In genomic region chr4:90127223-90127705, GRCh38 we compare ENCODE assay signal across 8 cellular contexts. TPM values are rescaled to one million over a fixed set of nuclear protein-coding genes. Genes with fewer than 3 reads are reported as not detected.
A peak's percentile ranks its signal among the peaks of the same experiment; 100 is the strongest.
DNase-seq lines count a peak whose midpoint lies in the region; ATAC-seq and TF ChIP-seq lines count a peak whose summit lies in the region.

TSS of gene CCSER1 (plus strand) at chr4:90127394.

- in situ Hi-C loops in KBM-7 (cut with MboI; ENCODE audit: low pct_unique_long_range_greater_than_20kb, low sequenced_read_pairs) = no loop called here

- peak within 1 kb of the TSS; percentile 73 for H3K4me3 Mint-ChIP-seq in T-helper 1 cell treated with Interleukin-12 subunit alpha and Interleukin-12 subunit beta and Interleukin-4 antibody, amounts not matched to agents 30 μg/mL and 1 μg/mL, for 36 hours

- intact Hi-C loops in breast epithelium (cut with DNase I; ENCODE audit: low total_unique reads) = no loop called here
- intact Hi-C loops in sigmoid colon (cut with DNase I) = no loop called here

- H3K4me3 ChIP-seq in breast epithelium (peak within 1 kb of the TSS; percentile 58 to 89 (median 67)), sigmoid colon (peak within 1 kb of the TSS; percentile 40 to 70 (median 64))

- no peak within 1 kb of the TSS for H3K27ac Mint-ChIP-seq in T-helper 1 cell treated with Interleukin-12 subunit alpha and Interleukin-12 subunit beta and Interleukin-4 antibody, amounts not matched to agents 30 μg/mL and 1 μg/mL, for 36 hours

- H3K9me3 ChIP-seq in ES-I3 (ENCODE audit: control insufficient read depth, insufficient read depth, low read length) = no peaks in the 10 kb centered on the region
- H3K9me3 ChIP-seq in breast epithelium = no peaks in the 10 kb centered on the region
- H3K9me3 ChIP-seq in sigmoid colon = no peaks in the 10 kb centered on the region

- no peaks in the 10 kb centered on the region for H3K27me3 ChIP-seq in breast epithelium
- H3K27me3 ChIP-seq in sigmoid colon = no peaks in the 10 kb centered on the region

- H3K27ac ChIP-seq in breast epithelium (peak within 1 kb of the TSS; percentile 95), sigmoid colon (peak within 1 kb of the TSS; percentile 58 to 78 (median 66))

- TF ChIP-seq EP300 in sigmoid colon (IDR thresholded peaks at IDR 0.05) = no peak

- TF ChIP-seq CTCF in breast epithelium (IDR thresholded peaks at IDR 0.05) = peak in 1 of 3 donors; percentile 15
- TF ChIP-seq CTCF in sigmoid colon (IDR thresholded peaks at IDR 0.05) = no peak

- TF ChIP-seq POLR2A in breast epithelium (IDR thresholded peaks at IDR 0.05) (peak; percentile 95), sigmoid colon (IDR thresholded peaks at IDR 0.05) (peak; percentile 63 to 82)

- peak within 1 kb of the TSS; percentile 80; the same call in 1 of the 2 replicates for H3K9ac ChIP-seq in ES-I3 (ENCODE audit: low read depth, low read length)

- H3K4me1 ChIP-seq in ES-I3 (ENCODE audit: insufficient read depth, low read length) (peaks cover 5% of the 10 kb centered on the region; the same call in 1 of the 2 replicates), breast epithelium (peaks cover 0 to 5% of the 10 kb centered on the region in 2 donors), sigmoid colon (peaks cover 0 to 24% (median 9%) of the 10 kb centered on the region in 4 donors)

- 0 to 1% methylated on average over 35 of the region's 35 CpGs for whole genome bisulfite sequencing in sigmoid colon, 2 donors

- peak; percentile 71 for ATAC-seq in GM21723 (IDR thresholded peaks at IDR 0.05; ENCODE audit: unreplicated experiment)

- no peaks in the 10 kb centered on the region for H3K36me3 ChIP-seq in ES-I3 (ENCODE audit: insufficient read depth, low read length)
- H3K36me3 ChIP-seq in breast epithelium = no peaks in the 10 kb centered on the region
- no peaks in the 10 kb centered on the region for H3K36me3 ChIP-seq in sigmoid colon

- H3K27me3 Mint-ChIP-seq in T-helper 1 cell treated with Interleukin-12 subunit alpha and Interleukin-12 subunit beta and Interleukin-4 antibody, amounts not matched to agents 30 μg/mL and 1 μg/mL, for 36 hours (ENCODE audit: low read depth) = peaks cover 49% of the 10 kb centered on the region

- H3K4me1 Mint-ChIP-seq in T-helper 1 cell treated with Interleukin-12 subunit alpha and Interleukin-12 subunit beta and Interleukin-4 antibody, amounts not matched to agents 30 μg/mL and 1 μg/mL, for 36 hours (ENCODE audit: low read depth) = peaks cover 9% of the 10 kb centered on the region

- H3K36me3 Mint-ChIP-seq in T-helper 1 cell treated with Interleukin-12 subunit alpha and Interleukin-12 subunit beta and Interleukin-4 antibody, amounts not matched to agents 30 μg/mL and 1 μg/mL, for 36 hours (ENCODE audit: low read depth) = no peaks in the 10 kb centered on the region

- DNase-seq in KBM-7 (peak; percentile 82), breast epithelium (ENCODE audit: low spot score in 2 of 2) (peak; percentile 86 to 87), iPS-NIHi11 (ENCODE audit: low spot score) (peak; percentile 53), sigmoid colon (peak; percentile 74), superior temporal gyrus (ENCODE audit: extremely low spot score) (no peak)

- H3K9me3 Mint-ChIP-seq in T-helper 1 cell treated with Interleukin-12 subunit alpha and Interleukin-12 subunit beta and Interleukin-4 antibody, amounts not matched to agents 30 μg/mL and 1 μg/mL, for 36 hours = no peaks in the 10 kb centered on the region

RNA-seq across cellular contexts. Expression of gene CCSER1, which starts in this region (rescaled TPM):
- total RNA-seq in breast epithelium (10 to 100 TPM in 2 of 3 donors, 1 to 10 TPM in 1; 6.4 to 73.3 (median 55.7) TPM), sigmoid colon (1 to 10 TPM; 1.6 to 5.2 (median 3.0) TPM)
- polyA plus RNA-seq in sigmoid colon = 1 to 10 TPM; 3.7 to 7.2 (median 4.4) TPM
